In genomic region chr7:64407148-64407547, GRCh38 we compare ENCODE assay signal across 28 cellular contexts.
"Had no signal": no experiment of that assay in that cellular context is flagged by ENCODE, and none has a peak within 500 bp of the region (broad histone marks: within the 10 kb centered on the region; RNA-seq: fewer than 3 reads in every experiment).

No MANE protein-coding gene starts in this region.

- H3K27me3 Mint-ChIP-seq: naive thymus-derived CD4-positive, alpha-beta T cell; progenitor cell of endocrine pancreas; stimulated activated naive B cell treated with anti-CD40 and anti-IgM and Interleukin-4, amounts not matched to agents 10 μg/mL and 1 μg/mL and 100 μg/mL, for 72 hours; stimulated activated naive CD8-positive, alpha-beta T cell treated with anti-CD3 and anti-CD28 coated beads, Interleukin-15, Interleukin-2, amounts not matched to agents 100 ng/mL and 50 ng/mL, for 24 hours had no signal

- FAIRE-seq: small intestine, urothelium cell line had no signal

- H3K27ac Mint-ChIP-seq: naive thymus-derived CD4-positive, alpha-beta T cell; natural killer cell; nephron; neural progenitor cell; progenitor cell of endocrine pancreas; stimulated activated effector memory CD8-positive, alpha-beta T cell treated with anti-CD3 and anti-CD28 coated beads, Interleukin-12 subunit alpha, Interleukin-12 subunit beta, amount 100 ng/mL, for 72 hours; stimulated activated naive B cell treated with anti-CD40 and anti-IgM and Interleukin-4, amounts not matched to agents 10 μg/mL and 1 μg/mL and 100 μg/mL, for 72 hours; stimulated activated naive CD8-positive, alpha-beta T cell treated with anti-CD3 and anti-CD28 coated beads, Interleukin-15, Interleukin-2, amounts not matched to agents 100 ng/mL and 50 ng/mL, for 24 hours had no signal

- H3K9me3 ChIP-seq: ovary, psoas muscle, right lobe of liver, testis, vagina had no signal

- H3K27me3 ChIP-seq: neural progenitor cell, ovary, right lobe of liver, sigmoid colon, suprapubic skin, testis, tibial nerve, upper lobe of left lung, vagina had no signal

- H3K9ac ChIP-seq: neural progenitor cell, parathyroid adenoma had no signal

- H3K36me3 Mint-ChIP-seq: natural killer cell; neural progenitor cell; stimulated activated effector memory CD8-positive, alpha-beta T cell treated with anti-CD3 and anti-CD28 coated beads, Interleukin-12 subunit alpha, Interleukin-12 subunit beta, amount 100 ng/mL, for 72 hours; stimulated activated naive B cell treated with anti-CD40 and anti-IgM and Interleukin-4, amounts not matched to agents 10 μg/mL and 1 μg/mL and 100 μg/mL, for 72 hours had no signal

- H3K4me3 Mint-ChIP-seq: naive thymus-derived CD4-positive, alpha-beta T cell; natural killer cell; nephron; neural progenitor cell; stimulated activated effector memory CD8-positive, alpha-beta T cell treated with anti-CD3 and anti-CD28 coated beads, Interleukin-12 subunit alpha, Interleukin-12 subunit beta, amount 100 ng/mL, for 72 hours; stimulated activated naive B cell treated with anti-CD40 and anti-IgM and Interleukin-4, amounts not matched to agents 10 μg/mL and 1 μg/mL and 100 μg/mL, for 72 hours; stimulated activated naive CD8-positive, alpha-beta T cell treated with anti-CD3 and anti-CD28 coated beads, Interleukin-15, Interleukin-2, amounts not matched to agents 100 ng/mL and 50 ng/mL, for 24 hours had no signal

- H3K36me3 ChIP-seq: neural progenitor cell, ovary, right lobe of liver, sigmoid colon, suprapubic skin, tibial nerve, upper lobe of left lung, vagina had no signal

- H3K4me1 ChIP-seq: neural progenitor cell, parathyroid adenoma, psoas muscle, right lobe of liver, sigmoid colon, suprapubic skin, testis, tibial nerve, upper lobe of left lung, vagina had no signal

- H3K4me3 ChIP-seq: neural progenitor cell, ovary, psoas muscle, right lobe of liver, sigmoid colon, suprapubic skin, testis, tibial nerve, upper lobe of left lung, vagina had no signal

- H3K4me1 Mint-ChIP-seq: naive thymus-derived CD4-positive, alpha-beta T cell; natural killer cell; nephron; neural progenitor cell; stimulated activated effector memory CD8-positive, alpha-beta T cell treated with anti-CD3 and anti-CD28 coated beads, Interleukin-12 subunit alpha, Interleukin-12 subunit beta, amount 100 ng/mL, for 72 hours had no signal

- H3K27ac ChIP-seq: neural progenitor cell, ovary, parathyroid adenoma, psoas muscle, right lobe of liver, sigmoid colon, suprapubic skin, testis, tibial nerve, upper lobe of left lung, vagina had no signal

- DNase-seq: naive thymus-derived CD4-positive, alpha-beta T cell; natural killer cell; occipital lobe; ovary; psoas muscle; right lobe of liver; sigmoid colon; small intestine; stimulated activated CD4-positive, alpha-beta T cell treated with anti-CD3 and anti-CD28 coated beads, Interleukin-15, amount 100 ng/mL, for 24 hours; stimulated activated CD4-positive, alpha-beta T cell treated with anti-CD3 and anti-CD28 coated beads, Interleukin-2, amount 100 ng/mL, for 24 hours; stimulated activated CD4-positive, alpha-beta T cell treated with anti-CD3 and anti-CD28 coated beads, Interleukin-2, amount 100 ng/mL, for 48 hours; stimulated activated CD4-positive, alpha-beta T cell treated with anti-CD3 and anti-CD28 coated beads, Interleukin-4, amount 100 ng/mL, for 24 hours; stimulated activated naive B cell treated with anti-CD40 and anti-IgM and Interleukin-4, amounts not matched to agents 10 μg/mL and 1 μg/mL and 100 μg/mL, for 72 hours; stimulated activated naive CD4-positive, alpha-beta T cell treated with Interleukin-2 at 50 U/mL for 16 hours; substantia nigra; testis; trophoblast cell had no signal
